8 cellular contexts compared by ENCODE assay signal in the genomic region with DNA sequence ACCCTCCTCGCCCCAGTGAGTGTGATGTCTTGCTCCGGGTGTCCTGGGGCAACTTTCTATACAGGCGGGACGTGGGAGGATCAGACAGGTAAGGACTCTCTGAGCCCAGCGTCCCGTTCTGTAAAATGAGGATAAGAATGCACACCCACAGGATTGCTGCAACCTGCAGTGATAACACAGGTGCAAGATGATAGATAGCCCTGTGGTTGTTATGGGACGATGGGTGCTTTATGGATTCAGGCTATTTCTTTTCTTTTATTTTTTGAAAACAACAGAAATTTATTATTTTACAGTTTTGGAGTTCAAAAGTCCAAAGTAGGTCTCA. TPM values are rescaled to one million over a fixed set of nuclear protein-coding genes. Genes with fewer than 3 reads are reported as not detected.
DNase-seq lines count a peak whose midpoint lies in the region; ATAC-seq and TF ChIP-seq lines count a peak whose summit lies in the region.

No MANE protein-coding gene starts in this region.

- peak overlapping the region; percentile 99 for H2AFZ ChIP-seq in OCI-LY3 (ENCODE audit: low read depth, low read length)

- no peaks in the 10 kb centered on the region for H3K9me3 ChIP-seq in OCI-LY3 (ENCODE audit: insufficient read depth, low read length)
- no peaks in the 10 kb centered on the region for H3K9me3 ChIP-seq in skeletal muscle satellite cell (replicated peaks; ENCODE audit: low read length)

- H3K4me3 ChIP-seq in OCI-LY3 (ENCODE audit: low read length) (peak overlapping the region; percentile 85), fibroblast of pulmonary artery (replicated peaks; ENCODE audit: low read depth, low read length) (peak overlapping the region; percentile 60), skeletal muscle satellite cell (ENCODE audit: low read length) (peak overlapping the region; percentile 65)

- no peaks in the 10 kb centered on the region for H3K27me3 ChIP-seq in OCI-LY3 (ENCODE audit: low read depth, low read length)
- H3K27me3 ChIP-seq in skeletal muscle satellite cell (ENCODE audit: control insufficient read depth, insufficient read depth, low read length): peaks cover 4% of the 10 kb centered on the region

- no peak overlapping the region for H3K27ac ChIP-seq in OCI-LY3 (ENCODE audit: low read length)

- no peaks in the 10 kb centered on the region for H3K79me2 ChIP-seq in OCI-LY3 (ENCODE audit: low read length)

- H3K4me1 ChIP-seq in OCI-LY3 (ENCODE audit: low read length): peaks cover 12% of the 10 kb centered on the region
- H3K4me1 ChIP-seq in skeletal muscle satellite cell (ENCODE audit: control insufficient read depth, insufficient read depth, low read length): peaks cover 11% of the 10 kb centered on the region

- H3K9ac ChIP-seq in OCI-LY3 (ENCODE audit: low read length) (peak overlapping the region; percentile 67), skeletal muscle satellite cell (ENCODE audit: low read depth, low read length) (peak overlapping the region; percentile 75)

- ATAC-seq in GM21717 (IDR thresholded peaks at IDR 0.05; ENCODE audit: unreplicated experiment): peak; percentile 37
- no peak for ATAC-seq in HG03342 (IDR thresholded peaks at IDR 0.05; ENCODE audit: unreplicated experiment)
- ATAC-seq in HG02840 (IDR thresholded peaks at IDR 0.05; ENCODE audit: low FRiP score, unreplicated experiment): no peak
- no peak for ATAC-seq in GM19023 (IDR thresholded peaks at IDR 0.05; ENCODE audit: unreplicated experiment)

- H3K4me2 ChIP-seq in OCI-LY3 (ENCODE audit: low read length) (peak overlapping the region; percentile 83), skeletal muscle satellite cell (ENCODE audit: low read length) (peak overlapping the region; percentile 74)

- no peak for TF ChIP-seq CTCF in OCI-LY3 (IDR thresholded peaks at IDR 0.05; ENCODE audit: low read depth, low read length)
- TF ChIP-seq CTCF in fibroblast of pulmonary artery (IDR thresholded peaks at IDR 0.05; ENCODE audit: low read length, missing control alignments): no peak

- H3K36me3 ChIP-seq in OCI-LY3 (replicated peaks; ENCODE audit: low read depth, low read length) (no peaks in the 10 kb centered on the region), skeletal muscle satellite cell (ENCODE audit: insufficient read depth, low read length) (no peaks in the 10 kb centered on the region)

- H4K20me1 ChIP-seq in OCI-LY3 (ENCODE audit: insufficient read depth, low read length): no peaks in the 10 kb centered on the region

- DNase-seq in fibroblast of pulmonary artery (ENCODE audit: low read depth) (no peak), cerebellum (ENCODE audit: low spot score) (no peak)

RNA-seq across cellular contexts. Expression of a gene that starts 28.6 kb away (rescaled TPM):
- total RNA-seq in skeletal muscle satellite cell (2012; rRNA removed): 144 and 217 TPM in 2 replicates
- 130 TPM for total RNA-seq in cerebellum

RNA-seq across cellular contexts. Expression of a gene that starts 48.7 kb away (rescaled TPM):
- total RNA-seq in skeletal muscle satellite cell (2012; rRNA removed): 118 and 139 TPM in 2 replicates
- total RNA-seq in cerebellum: 26.5 TPM
